Comparison of ENCODE assay signal across 1 cellular context in genomic region chr2:216621292-216621691, GRCh38.
TF ChIP-seq lines count a peak whose summit lies in the region.

No MANE protein-coding gene starts in this region.

TF ChIP-seq in SK-N-SH treated with all-trans-retinoic acid at 6 μM for 48 hours, 23 proteins besides CTCF, POLR2A, EP300 and RAD21 (continued from another document):
- no peak for TF ChIP-seq ZFP30 (CRISPR knock-in tag; IDR thresholded peaks at IDR 0.05)
TF ChIP-seq in SK-N-SH treated with all-trans-retinoic acid at 6 μM for 48 hours: peak in this region for 0.
